ENCODE assay signal across 27 cellular contexts in genomic region chr13:27159806-27160563, GRCh38. TPM values are rescaled to one million over a fixed set of nuclear protein-coding genes. Genes with fewer than 3 reads are reported as not detected.
DNase-seq lines count a peak whose midpoint lies in the region; ATAC-seq and TF ChIP-seq lines count a peak whose summit lies in the region.
"Had no signal": no experiment of that assay in that cellular context is flagged by ENCODE, and none has a peak within 500 bp of the region (broad histone marks: within the 10 kb centered on the region; RNA-seq: fewer than 3 reads in every experiment).

No MANE protein-coding gene starts in this region.

- peak overlapping the region; percentile 61 for H3K27ac ChIP-seq in CD4-positive, CD25-positive, alpha-beta regulatory T cell (ENCODE audit: insufficient read depth, low read length, poor library complexity, severe bottlenecking)
- peak overlapping the region; percentile 31 for H3K27ac ChIP-seq in muscle layer of colon (ENCODE audit: low read depth, low read length)
- H3K27ac ChIP-seq: body of pancreas, dorsolateral prefrontal cortex, KMS-11, left lung, WERI-Rb-1 had no signal

- peaks cover 26% of the 10 kb centered on the region for H3K36me3 Mint-ChIP-seq in CD4-positive, CD25-positive, alpha-beta regulatory T cell
- H3K36me3 Mint-ChIP-seq in activated naive CD8-positive, alpha-beta T cell = peaks cover 17% of the 10 kb centered on the region
- H3K36me3 Mint-ChIP-seq: natural killer cell had no signal

- H3K27me3 Mint-ChIP-seq in CD4-positive, CD25-positive, alpha-beta regulatory T cell = no peaks in the 10 kb centered on the region
- H3K27me3 Mint-ChIP-seq in activated naive CD8-positive, alpha-beta T cell = no peaks in the 10 kb centered on the region
- H3K27me3 Mint-ChIP-seq: type B pancreatic cell had no signal

- peak overlapping the region in 2 of 3 donors; percentile 53 to 54 for H3K27ac Mint-ChIP-seq in CD4-positive, CD25-positive, alpha-beta regulatory T cell
- H3K27ac Mint-ChIP-seq in activated naive CD8-positive, alpha-beta T cell = peak overlapping the region; percentile 71
- H3K27ac Mint-ChIP-seq: type B pancreatic cell had no signal

- peak overlapping the region; percentile 62 for H3K4me3 ChIP-seq in CD4-positive, CD25-positive, alpha-beta regulatory T cell (ENCODE audit: low read depth, low read length)
- H3K4me3 ChIP-seq in GM12865 (ENCODE audit: low read depth, low read length) (peak overlapping the region; percentile 45), muscle layer of colon (ENCODE audit: low read depth in 1 of 2, low read length in 2 of 2) (no peak overlapping the region)
- H3K4me3 ChIP-seq: body of pancreas, dorsolateral prefrontal cortex, left lung had no signal

- peaks cover 0 to 4% (median 0%) of the 10 kb centered on the region in 7 donors for H3K9me3 Mint-ChIP-seq in CD4-positive, CD25-positive, alpha-beta regulatory T cell
- peaks cover 11% of the 10 kb centered on the region for H3K9me3 Mint-ChIP-seq in activated naive CD8-positive, alpha-beta T cell (ENCODE audit: low read depth)
- H3K9me3 Mint-ChIP-seq: natural killer cell had no signal

- H3K36me3 ChIP-seq in CD4-positive, CD25-positive, alpha-beta regulatory T cell (ENCODE audit: control insufficient read depth, insufficient read depth, low read length) = no peaks in the 10 kb centered on the region
- H3K36me3 ChIP-seq in muscle layer of colon (ENCODE audit: insufficient read depth, low read length) = no peaks in the 10 kb centered on the region
- H3K36me3 ChIP-seq: left lung, WERI-Rb-1 had no signal

- TF ChIP-seq CTCF in GM12865 (IDR thresholded peaks at IDR 0.05; ENCODE audit: insufficient read depth, low read depth, low read length, missing control alignments) = no peak

- H3K27me3 ChIP-seq in CD4-positive, CD25-positive, alpha-beta regulatory T cell (ENCODE audit: control insufficient read depth, insufficient read depth, low read length) = no peaks in the 10 kb centered on the region
- no peaks in the 10 kb centered on the region for H3K27me3 ChIP-seq in muscle layer of colon (ENCODE audit: control insufficient read depth in 1 of 2, insufficient read depth in 2 of 2, low read length in 2 of 2)
- H3K27me3 ChIP-seq: body of pancreas, dorsolateral prefrontal cortex, left lung had no signal

- DNase-seq in CD4-positive, CD25-positive, alpha-beta regulatory T cell = no peak
- no peak for DNase-seq in GM12865 (ENCODE audit: low read depth)
- DNase-seq in SKM-1 treated with dmso at 0.1 percent for 144 hours (lab: John Stamatoyannopoulos, UW; ENCODE audit: unreplicated experiment) = no peak
- DNase-seq in NCI-H1436 (lab: John Stamatoyannopoulos, UW) = no peak
- no peak for DNase-seq in activated CD4-positive, alpha-beta T cell treated with anti-CD3 and anti-CD28 coated beads for 48 hours
- DNase-seq in NCI-H748 treated with DMSO at 0.1 percent for 48 hours (lab: John Stamatoyannopoulos, UW) = no peak
- DNase-seq: ACHN; activated CD8-positive, alpha-beta memory T cell treated with anti-CD3 and anti-CD28 coated beads, Interleukin-2, amount 50 U/mL, for 4 hours; activated effector memory CD4-positive, alpha-beta T cell treated with Interleukin-2 at 50 U/mL for 16 hours; body of pancreas; DMS79; dorsolateral prefrontal cortex; GF-D8; left lung; natural killer cell; NCI-H1417 treated with DMSO at 0.1 percent for 48 hours; NCI-H524; occipital lobe; Right ventricle myocardium superior; small intestine; stimulated activated CD8-positive, alpha-beta memory T cell treated with anti-CD3 and anti-CD28 coated beads, Interleukin-4, amount 100 ng/mL, for 48 hours; T1000; WERI-Rb-1 had no signal

- peaks cover 49% of the 10 kb centered on the region for H3K4me1 ChIP-seq in CD4-positive, CD25-positive, alpha-beta regulatory T cell (ENCODE audit: control insufficient read depth, insufficient read depth, low read length, poor library complexity, severe bottlenecking)
- peaks cover 38% of the 10 kb centered on the region for H3K4me1 ChIP-seq in muscle layer of colon (ENCODE audit: insufficient read depth, low read length)
- H3K4me1 ChIP-seq: body of pancreas had no signal

- peak overlapping the region; percentile 59 to 82 (median 68) for H3K4me3 Mint-ChIP-seq in CD4-positive, CD25-positive, alpha-beta regulatory T cell
- H3K4me3 Mint-ChIP-seq in activated naive CD8-positive, alpha-beta T cell = peak overlapping the region; percentile 46
- H3K4me3 Mint-ChIP-seq: natural killer cell, type B pancreatic cell had no signal

- no peak for ATAC-seq in CD4-positive, CD25-positive, alpha-beta regulatory T cell (ENCODE audit: low read depth in 2 of 2)
- ATAC-seq: body of pancreas, left lung, natural killer cell had no signal

- no peak overlapping the region for H3K9ac ChIP-seq in muscle layer of colon (ENCODE audit: low read length)
- H3K9ac ChIP-seq: KMS-11 had no signal

- H3K4me1 Mint-ChIP-seq in CD4-positive, CD25-positive, alpha-beta regulatory T cell = peaks cover 61 to 75% (median 71%) of the 10 kb centered on the region in 4 donors
- H3K4me1 Mint-ChIP-seq in activated naive CD8-positive, alpha-beta T cell (ENCODE audit: low read depth) = peaks cover 71% of the 10 kb centered on the region

- no peaks in the 10 kb centered on the region for H3K9me3 ChIP-seq in CD4-positive, CD25-positive, alpha-beta regulatory T cell (ENCODE audit: control insufficient read depth in 2 of 2, low read length in 2 of 2)
- no peaks in the 10 kb centered on the region for H3K9me3 ChIP-seq in muscle layer of colon (ENCODE audit: low read length)
- H3K9me3 ChIP-seq: body of pancreas, left lung had no signal

RNA-seq across cellular contexts. Expression of gene USP12, which starts 11.6 kb away (rescaled TPM):
- total RNA-seq in CD4-positive, CD25-positive, alpha-beta regulatory T cell = 67.6 TPM
- polyA plus RNA-seq in CD4-positive, CD25-positive, alpha-beta regulatory T cell = 10 to 100 TPM; 13.5 to 20.7 (median 15.6) TPM

Comparison
In these comparisons a context has a peak if more than half of its experiments do, and no peak if none do; other contexts are left out.
1. H3K4me3 ChIP-seq: peak in CD4-positive, CD25-positive, alpha-beta regulatory T cell (single experiment) and GM12865 (single experiment); none in muscle layer of colon (0 of 2).